Comparison of ENCODE assay signal across 4 cellular contexts in genomic region chr7:28400838-28401360, GRCh38.
TF ChIP-seq lines count a peak whose summit lies in the region.

No MANE protein-coding gene starts in this region.

TF ChIP-seq in A549, 52 proteins besides CTCF, POLR2A, EP300 and RAD21:
- peak; percentile 75 for TF ChIP-seq MAFK (IDR thresholded peaks at IDR 0.05; ENCODE audit: partially characterized antibody)
- TF ChIP-seq ZNF302 (CRISPR knock-in tag; IDR thresholded peaks at IDR 0.05) = no peak
TF ChIP-seq in A549: peak in this region for 1.

TF ChIP-seq in HEK293, 187 proteins besides CTCF, POLR2A, EP300 and RAD21:
- no peak for TF ChIP-seq ZNF37A (tag by site-specific recombination; IDR thresholded peaks at IDR 0.05)
- peak; percentile 56 for TF ChIP-seq FEZF1 (tag by site-specific recombination; IDR thresholded peaks at IDR 0.05)
- TF ChIP-seq RBAK (tag by site-specific recombination; IDR thresholded peaks at IDR 0.05) = no peak
- TF ChIP-seq ZNF843 (tag by site-specific recombination; IDR thresholded peaks at IDR 0.05) = peak; percentile 73
- peak; percentile 93 for TF ChIP-seq TCF7L2 (IDR thresholded peaks at IDR 0.05; ENCODE audit: borderline replicate concordance, low read depth, low read length)
- peak; percentile 75 for TF ChIP-seq PRDM6 (tag by site-specific recombination; IDR thresholded peaks at IDR 0.05)
- peak; percentile 98 for TF ChIP-seq BCL6B (tag by site-specific recombination; IDR thresholded peaks at IDR 0.05)
- TF ChIP-seq ZNF433 (tag by site-specific recombination; IDR thresholded peaks at IDR 0.05; ENCODE audit: low read depth) = no peak
- TF ChIP-seq ZBTB21 (tag by site-specific recombination; IDR thresholded peaks at IDR 0.05) = no peak

TF ChIP-seq in IMR-90, 13 proteins besides CTCF, POLR2A, EP300 and RAD21:
- TF ChIP-seq RCOR1 (IDR thresholded peaks at IDR 0.05; ENCODE audit: insufficient replicate concordance, low read length) (no peak), RFX5 (IDR thresholded peaks at IDR 0.05; ENCODE audit: low read depth, low read length) (no peak), MAFK (IDR thresholded peaks at IDR 0.05; ENCODE audit: low read depth, low read length) (peak; percentile 80), CEBPB (IDR thresholded peaks at IDR 0.05; ENCODE audit: low read depth, low read length) (no peak), MAZ (IDR thresholded peaks at IDR 0.05; ENCODE audit: borderline replicate concordance, low read depth, low read length) (no peak), USF2 (IDR thresholded peaks at IDR 0.05; ENCODE audit: low read depth, low read length) (no peak), BHLHE40 (IDR thresholded peaks at IDR 0.05; ENCODE audit: low read depth, low read length) (no peak), FOS (IDR thresholded peaks at IDR 0.05; ENCODE audit: low read depth, low read length) (no peak)

TF ChIP-seq in K562, 482 proteins besides CTCF, POLR2A, EP300 and RAD21:
- TF ChIP-seq NCOA1 (IDR thresholded peaks at IDR 0.05; ENCODE audit: low read depth) (no peak), ZNF644 (tag; IDR thresholded peaks at IDR 0.05; ENCODE audit: low read depth) (no peak), ZNF316 (IDR thresholded peaks at IDR 0.05) (peak; percentile 41; the same call in 1 of the 2 replicates), MAFG (tag; conservative IDR thresholded peaks at IDR 0.05) (0 out of 2 replicates have a peak, but pooled peaks have one; percentile 25), MAFK (IDR thresholded peaks at IDR 0.05; ENCODE audit: low read length) (0 out of 2 replicates have a peak, but pooled peaks have one; percentile 24), TSC22D4 (tag; IDR thresholded peaks at IDR 0.05) (no peak)
